7 cellular contexts compared by ENCODE assay signal in the genomic region with DNA sequence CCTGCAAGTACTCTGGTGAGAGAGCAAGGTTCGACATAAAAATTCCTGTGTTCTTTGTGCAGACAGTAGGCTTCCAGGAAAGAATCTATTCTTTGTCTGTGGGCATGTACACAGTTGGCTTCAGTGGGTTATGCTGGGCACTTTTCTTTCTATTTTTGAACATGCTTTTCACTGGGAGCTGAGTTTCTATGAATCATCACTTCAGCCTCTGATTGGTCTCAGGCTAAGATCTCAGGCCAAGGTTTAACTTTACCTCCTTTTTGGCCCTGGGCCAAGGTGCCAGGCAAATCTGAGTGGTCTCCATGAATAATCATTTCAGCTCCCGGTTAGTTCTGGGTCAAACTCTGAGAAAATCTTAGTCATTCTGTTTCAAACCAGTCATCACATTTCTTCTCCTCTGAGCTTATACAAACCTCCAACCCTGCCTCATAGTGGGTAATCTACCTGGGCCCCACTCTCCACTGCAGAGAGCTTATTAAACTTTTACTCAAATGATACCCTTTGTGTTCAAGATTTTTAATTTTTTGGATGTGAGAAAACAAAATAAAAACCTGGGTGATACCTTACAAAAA.
DNase-seq lines count a peak whose midpoint lies in the region; ATAC-seq and TF ChIP-seq lines count a peak whose summit lies in the region.
"Not testable (repeated sequence)": the region's sequence is repeated elsewhere in the genome, so short reads cannot be mapped to it uniquely, and the experiment has no call there.

No MANE protein-coding gene starts in this region.

- TF ChIP-seq CTCF in RWPE2 (IDR thresholded peaks at IDR 0.05; ENCODE audit: poor library complexity, severe bottlenecking): not testable (repeated sequence)

- not testable (repeated sequence) for DNase-seq in RWPE2 (ENCODE audit: low spot score); activated CD4-positive, alpha-beta T cell treated with anti-CD3 and anti-CD28 coated beads for 36 hours; activated naive CD8-positive, alpha-beta T cell treated with anti-CD3 and anti-CD28 coated beads, Interleukin-2, amount 50 U/mL, for 24 hours; stimulated activated effector memory CD8-positive, alpha-beta T cell treated with anti-CD3 and anti-CD28 coated beads, Interleukin-12 subunit alpha, Interleukin-12 subunit beta, amount 100 ng/mL, for 72 hours (ENCODE audit: low spot score in 2 of 2); stimulated activated naive CD8-positive, alpha-beta T cell treated with anti-CD3 and anti-CD28 coated beads, Interleukin-15, amount 100 ng/mL, for 72 hours

- intact Hi-C loops in activated CD4-positive, alpha-beta T cell treated with anti-CD3 and anti-CD28 coated beads for 36 hours (cut with DNase I, micrococcal nuclease): not testable (repeated sequence)

- H3K27me3 ChIP-seq in RWPE2 (ENCODE audit: insufficient read depth, poor library complexity, severe bottlenecking): not testable (repeated sequence)

- H3K4me3 ChIP-seq in RWPE2 (ENCODE audit: severe bottlenecking): not testable (repeated sequence)

- POLR2A ChIA-PET in activated CD4-positive, alpha-beta T cell treated with anti-CD3 and anti-CD28 coated beads for 36 hours (lab: Charles Lee): not testable (repeated sequence)

- not testable (repeated sequence) for H3K9me3 Mint-ChIP-seq in activated CD4-positive, alpha-beta T cell treated with anti-CD3 and anti-CD28 coated beads for 36 hours (ENCODE audit: low read depth); activated T-helper 17 cell treated with anti-CD3 and anti-CD28 coated beads, Interleukin-2, amount 50 U/mL, for 72 hours; activated naive CD8-positive, alpha-beta T cell treated with anti-CD3 and anti-CD28 coated beads, Interleukin-2, amount 50 U/mL, for 24 hours; stimulated activated effector memory CD8-positive, alpha-beta T cell treated with anti-CD3 and anti-CD28 coated beads, Interleukin-12 subunit alpha, Interleukin-12 subunit beta, amount 100 ng/mL, for 72 hours; stimulated activated naive CD8-positive, alpha-beta T cell treated with anti-CD3 and anti-CD28 coated beads, Interleukin-15, amount 100 ng/mL, for 72 hours

- not testable (repeated sequence) for H3K4me1 ChIP-seq in RWPE2 (ENCODE audit: insufficient read depth, poor library complexity, severe bottlenecking)

- H3K27ac Mint-ChIP-seq in activated CD4-positive, alpha-beta T cell treated with anti-CD3 and anti-CD28 coated beads for 36 hours; activated T-helper 17 cell treated with anti-CD3 and anti-CD28 coated beads, Interleukin-2, amount 50 U/mL, for 72 hours; activated naive CD8-positive, alpha-beta T cell treated with anti-CD3 and anti-CD28 coated beads, Interleukin-2, amount 50 U/mL, for 24 hours; stimulated activated effector memory CD8-positive, alpha-beta T cell treated with anti-CD3 and anti-CD28 coated beads, Interleukin-12 subunit alpha, Interleukin-12 subunit beta, amount 100 ng/mL, for 72 hours; stimulated activated naive CD8-positive, alpha-beta T cell treated with anti-CD3 and anti-CD28 coated beads, Interleukin-15, amount 100 ng/mL, for 72 hours: not testable (repeated sequence)

- H3K27me3 Mint-ChIP-seq in activated CD4-positive, alpha-beta T cell treated with anti-CD3 and anti-CD28 coated beads for 36 hours; activated T-helper 17 cell treated with anti-CD3 and anti-CD28 coated beads, Interleukin-2, amount 50 U/mL, for 72 hours; activated naive CD8-positive, alpha-beta T cell treated with anti-CD3 and anti-CD28 coated beads, Interleukin-2, amount 50 U/mL, for 24 hours; stimulated activated naive CD8-positive, alpha-beta T cell treated with anti-CD3 and anti-CD28 coated beads, Interleukin-15, amount 100 ng/mL, for 72 hours: not testable (repeated sequence)

- CTCF ChIA-PET in activated CD4-positive, alpha-beta T cell treated with anti-CD3 and anti-CD28 coated beads for 36 hours (lab: Charles Lee): not testable (repeated sequence)

- not testable (repeated sequence) for H3K9me3 ChIP-seq in RWPE2 (ENCODE audit: severe bottlenecking)

- not testable (repeated sequence) for H3K27ac ChIP-seq in RWPE2 (ENCODE audit: poor library complexity, severe bottlenecking)

- not testable (repeated sequence) for H3K4me1 Mint-ChIP-seq in activated CD4-positive, alpha-beta T cell treated with anti-CD3 and anti-CD28 coated beads for 36 hours; activated T-helper 17 cell treated with anti-CD3 and anti-CD28 coated beads, Interleukin-2, amount 50 U/mL, for 72 hours; activated naive CD8-positive, alpha-beta T cell treated with anti-CD3 and anti-CD28 coated beads, Interleukin-2, amount 50 U/mL, for 24 hours; stimulated activated effector memory CD8-positive, alpha-beta T cell treated with anti-CD3 and anti-CD28 coated beads, Interleukin-12 subunit alpha, Interleukin-12 subunit beta, amount 100 ng/mL, for 72 hours; stimulated activated naive CD8-positive, alpha-beta T cell treated with anti-CD3 and anti-CD28 coated beads, Interleukin-15, amount 100 ng/mL, for 72 hours

- not testable (repeated sequence) for H3K36me3 ChIP-seq in RWPE2 (ENCODE audit: low read depth)

- H3K4me3 Mint-ChIP-seq in activated CD4-positive, alpha-beta T cell treated with anti-CD3 and anti-CD28 coated beads for 36 hours; activated T-helper 17 cell treated with anti-CD3 and anti-CD28 coated beads, Interleukin-2, amount 50 U/mL, for 72 hours; activated naive CD8-positive, alpha-beta T cell treated with anti-CD3 and anti-CD28 coated beads, Interleukin-2, amount 50 U/mL, for 24 hours; stimulated activated effector memory CD8-positive, alpha-beta T cell treated with anti-CD3 and anti-CD28 coated beads, Interleukin-12 subunit alpha, Interleukin-12 subunit beta, amount 100 ng/mL, for 72 hours; stimulated activated naive CD8-positive, alpha-beta T cell treated with anti-CD3 and anti-CD28 coated beads, Interleukin-15, amount 100 ng/mL, for 72 hours: not testable (repeated sequence)

- ATAC-seq in GM18868 (IDR thresholded peaks at IDR 0.05; ENCODE audit: unreplicated experiment) (peak; percentile 67), RWPE2 (ENCODE audit: low read depth) (peak; percentile 71)
- ATAC-seq in activated CD4-positive, alpha-beta T cell treated with anti-CD3 and anti-CD28 coated beads for 36 hours: peak; percentile 68
- ATAC-seq in activated T-helper 17 cell treated with anti-CD3 and anti-CD28 coated beads, Interleukin-2, amount 50 U/mL, for 72 hours (replicated peaks): peak; percentile 75
- peak; percentile 78 for ATAC-seq in activated naive CD8-positive, alpha-beta T cell treated with anti-CD3 and anti-CD28 coated beads, Interleukin-2, amount 50 U/mL, for 24 hours
- ATAC-seq in stimulated activated effector memory CD8-positive, alpha-beta T cell treated with anti-CD3 and anti-CD28 coated beads, Interleukin-12 subunit alpha, Interleukin-12 subunit beta, amount 100 ng/mL, for 72 hours: peak; percentile 52
- peak; percentile 85 for ATAC-seq in stimulated activated naive CD8-positive, alpha-beta T cell treated with anti-CD3 and anti-CD28 coated beads, Interleukin-15, amount 100 ng/mL, for 72 hours

- not testable (repeated sequence) for H3K36me3 Mint-ChIP-seq in activated CD4-positive, alpha-beta T cell treated with anti-CD3 and anti-CD28 coated beads for 36 hours (ENCODE audit: low read depth); activated T-helper 17 cell treated with anti-CD3 and anti-CD28 coated beads, Interleukin-2, amount 50 U/mL, for 72 hours (ENCODE audit: low read depth); activated naive CD8-positive, alpha-beta T cell treated with anti-CD3 and anti-CD28 coated beads, Interleukin-2, amount 50 U/mL, for 24 hours (ENCODE audit: low read depth); stimulated activated effector memory CD8-positive, alpha-beta T cell treated with anti-CD3 and anti-CD28 coated beads, Interleukin-12 subunit alpha, Interleukin-12 subunit beta, amount 100 ng/mL, for 72 hours
